1 cellular context compared by ENCODE assay signal in the genomic region with DNA sequence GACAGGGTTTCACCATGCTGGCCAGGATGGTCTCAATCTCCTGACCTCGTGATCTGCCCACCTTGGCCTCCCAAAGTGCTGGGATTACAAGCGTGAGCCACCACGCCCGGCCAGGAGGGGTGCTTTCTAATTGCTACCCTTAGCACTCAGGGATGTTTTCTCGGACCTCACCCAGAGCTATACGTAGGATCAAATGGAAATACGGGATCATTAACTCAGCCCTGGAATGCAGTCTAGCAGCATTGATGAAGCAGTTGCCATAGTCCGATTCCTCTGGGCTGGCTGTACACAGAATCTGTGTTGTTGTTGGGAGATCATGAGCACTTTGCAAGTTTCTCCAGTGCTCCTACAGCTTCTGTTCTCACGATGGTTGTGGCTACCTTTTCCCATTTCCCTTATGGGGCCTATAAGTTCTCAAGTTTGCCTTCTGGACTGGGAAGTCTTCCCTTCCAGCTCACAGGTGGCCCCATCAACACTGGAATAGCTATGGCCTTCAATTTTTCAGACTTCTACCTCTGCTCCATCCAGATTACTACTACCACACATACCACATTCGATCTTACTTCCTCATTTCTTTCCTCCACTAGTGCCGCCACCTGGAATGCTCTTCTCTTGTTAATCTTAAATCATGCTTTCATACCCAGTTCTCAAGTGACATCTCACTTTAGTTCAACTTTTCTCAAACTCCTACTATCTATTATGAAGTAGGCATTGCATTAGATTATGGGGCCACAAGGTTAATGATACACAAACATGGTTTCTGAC.
TF ChIP-seq lines count a peak whose summit lies in the region.

No MANE protein-coding gene starts in this region.

TF ChIP-seq in WTC11, 78 proteins besides CTCF, POLR2A, EP300 and RAD21 (continued from another document):
- no peak for TF ChIP-seq ARID4B (CRISPR knock-in tag; IDR thresholded peaks at IDR 0.05; ENCODE audit: borderline replicate concordance)
- TF ChIP-seq TEAD1 (CRISPR knock-in tag; IDR thresholded peaks at IDR 0.05) = no peak
- no peak for TF ChIP-seq CREM (CRISPR knock-in tag; IDR thresholded peaks at IDR 0.05)
- TF ChIP-seq GTF2I (CRISPR knock-in tag; conservative IDR thresholded peaks at IDR 0.05) = no peak
- TF ChIP-seq PRDM15 (CRISPR knock-in tag; IDR thresholded peaks at IDR 0.05) = no peak
- no peak for TF ChIP-seq NFATC4 (CRISPR knock-in tag; IDR thresholded peaks at IDR 0.05)
- no peak for TF ChIP-seq PREB (CRISPR knock-in tag; IDR thresholded peaks at IDR 0.05; ENCODE audit: borderline replicate concordance)
- TF ChIP-seq ZNF396 (CRISPR knock-in tag; IDR thresholded peaks at IDR 0.05; ENCODE audit: borderline replicate concordance) = no peak
